In genomic region chr6:26187981-26188635, GRCh38 we compare ENCODE assay signal across 8 cellular contexts.
A peak's percentile ranks its signal among the peaks of the same experiment; 100 is the strongest.
DNase-seq lines count a peak whose midpoint lies in the region; ATAC-seq and TF ChIP-seq lines count a peak whose summit lies in the region.

No MANE protein-coding gene starts in this region.

- H3K9me3 ChIP-seq in effector memory CD4-positive, alpha-beta T cell (ENCODE audit: control insufficient read depth, low read length) = no peaks in the 10 kb centered on the region

- H3K4me3 ChIP-seq in effector memory CD4-positive, alpha-beta T cell (ENCODE audit: insufficient read depth, low read depth, low read length, poor library complexity, severe bottlenecking) = peak overlapping the region; percentile 82

- peaks cover 24 to 37% of the 10 kb centered on the region in 2 donors for H3K4me1 Mint-ChIP-seq in natural killer cell

- H3K4me1 ChIP-seq in effector memory CD4-positive, alpha-beta T cell (ENCODE audit: control insufficient read depth, insufficient read depth, low read length, poor library complexity, severe bottlenecking) = peaks cover 6% of the 10 kb centered on the region

- no peaks in the 10 kb centered on the region for H3K27me3 ChIP-seq in effector memory CD4-positive, alpha-beta T cell (replicated peaks; ENCODE audit: control insufficient read depth, insufficient read depth, low read length, poor library complexity, severe bottlenecking)

- intact Hi-C loops in natural killer cell (cut with micrococcal nuclease) = loop anchor here (2.0 kb wide), 4 partner anchors 15 to 53 kb away; a partner anchor contains a TSS

- peak; percentile 29 for ATAC-seq in GM19023 (IDR thresholded peaks at IDR 0.05; ENCODE audit: unreplicated experiment)
- ATAC-seq in natural killer cell = peak; percentile 19 to 41 (median 28)
- ATAC-seq in HG02938 (IDR thresholded peaks at IDR 0.05; ENCODE audit: unreplicated experiment) = no peak

- H3K4me3 Mint-ChIP-seq in natural killer cell = peak overlapping the region; percentile 89

- peak overlapping the region; percentile 93 to 94 for H3K27ac Mint-ChIP-seq in natural killer cell

- no peaks in the 10 kb centered on the region for H3K27me3 Mint-ChIP-seq in natural killer cell (ENCODE audit: low read depth in 2 of 2)

- H3K9me3 Mint-ChIP-seq in natural killer cell = no peaks in the 10 kb centered on the region

- H3K36me3 Mint-ChIP-seq in natural killer cell = no peaks in the 10 kb centered on the region

- peak; percentile 32 for DNase-seq in HK-2 (ENCODE audit: unreplicated experiment)
- DNase-seq in T-helper 1 cell = peak in 3 of 5 donors; percentile 36 to 84 (median 43)
- peak in 1 of 3 donors; percentile 23 for DNase-seq in effector memory CD4-positive, alpha-beta T cell
- peak; percentile 32 for DNase-seq in natural killer cell
- no peak for DNase-seq in NCI-H2196 (lab: John Stamatoyannopoulos, UW; ENCODE audit: unreplicated experiment)

- TF ChIP-seq CTCF in 22Rv1 (IDR thresholded peaks at IDR 0.05) (no peak), natural killer cell (IDR thresholded peaks at IDR 0.05) (no peak)

- no peaks in the 10 kb centered on the region for H3K36me3 ChIP-seq in effector memory CD4-positive, alpha-beta T cell (ENCODE audit: control insufficient read depth, insufficient read depth, low read length)

- peak overlapping the region; percentile 97 for H3K27ac ChIP-seq in 22Rv1
- H3K27ac ChIP-seq in effector memory CD4-positive, alpha-beta T cell (ENCODE audit: insufficient read depth, low read length, poor library complexity, severe bottlenecking) = peak overlapping the region; percentile 79
